ENCODE assay signal across 1 cellular context in the genomic region with DNA sequence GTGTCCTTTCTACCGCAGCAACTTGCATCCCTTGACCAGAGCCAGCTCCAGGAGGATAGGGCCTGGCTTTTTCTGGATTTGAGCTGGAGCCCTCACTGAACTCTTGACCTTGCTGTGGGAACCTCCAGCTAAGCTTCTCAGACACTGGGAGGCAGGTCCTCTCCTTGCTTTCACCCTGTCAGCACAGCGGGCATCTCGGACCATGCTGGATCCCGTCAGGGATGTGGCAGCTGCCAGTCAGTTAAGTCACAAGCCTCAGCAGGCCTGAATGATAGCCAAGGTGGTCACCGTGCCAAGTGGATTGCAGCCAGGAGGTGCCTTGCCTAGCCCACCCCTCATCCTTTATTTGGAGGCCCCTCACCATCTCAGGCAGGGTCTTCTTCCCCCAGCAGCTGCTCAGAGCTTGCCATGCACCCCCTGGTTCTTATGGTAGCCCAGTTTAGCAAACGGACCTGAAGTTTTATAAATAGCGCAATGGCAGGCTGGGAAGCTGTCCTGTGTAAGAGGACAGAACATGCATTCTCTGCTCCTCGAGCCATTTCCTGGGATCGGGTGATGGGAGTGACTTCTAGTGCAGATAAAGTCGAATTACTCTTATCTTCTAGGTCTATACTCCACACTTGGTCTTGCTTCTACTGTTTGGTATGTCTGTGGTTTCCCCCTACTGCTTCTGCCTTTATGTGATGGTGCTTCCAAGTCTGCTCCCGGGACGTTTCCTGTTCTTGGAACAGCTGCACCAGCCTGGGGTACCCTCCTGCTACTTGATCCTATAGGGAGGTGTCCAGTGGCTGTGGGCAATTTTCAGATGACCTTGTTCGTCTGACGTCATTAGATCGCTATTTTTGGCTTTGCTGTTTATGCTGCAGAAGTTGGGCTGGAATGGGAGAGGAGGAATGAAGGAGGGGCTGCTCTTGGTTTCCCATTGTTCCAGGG.
TF ChIP-seq lines count a peak whose summit lies in the region.

No MANE protein-coding gene starts in this region.

TF ChIP-seq in SK-N-SH treated with all-trans-retinoic acid at 6 μM for 48 hours, 23 proteins besides CTCF, POLR2A, EP300 and RAD21 (continued from another document):
- TF ChIP-seq, protein P1, sequence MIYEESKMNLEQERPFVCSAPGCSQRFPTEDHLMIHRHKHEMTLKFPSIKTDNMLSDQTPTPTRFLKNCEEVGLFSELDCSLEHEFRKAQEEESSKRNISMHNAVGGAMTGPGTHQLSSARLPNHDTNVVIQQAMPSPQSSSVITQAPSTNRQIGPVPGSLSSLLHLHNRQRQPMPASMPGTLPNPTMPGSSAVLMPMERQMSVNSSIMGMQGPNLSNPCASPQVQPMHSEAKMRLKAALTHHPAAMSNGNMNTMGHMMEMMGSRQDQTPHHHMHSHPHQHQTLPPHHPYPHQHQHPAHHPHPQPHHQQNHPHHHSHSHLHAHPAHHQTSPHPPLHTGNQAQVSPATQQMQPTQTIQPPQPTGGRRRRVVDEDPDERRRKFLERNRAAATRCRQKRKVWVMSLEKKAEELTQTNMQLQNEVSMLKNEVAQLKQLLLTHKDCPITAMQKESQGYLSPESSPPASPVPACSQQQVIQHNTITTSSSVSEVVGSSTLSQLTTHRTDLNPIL (CRISPR knock-in tag; IDR thresholded peaks at IDR 0.05; ENCODE audit: low read depth), result no peak
- TF ChIP-seq ZC3H10 (CRISPR knock-in tag; IDR thresholded peaks at IDR 0.05) (no peak), RARB (CRISPR knock-in tag; IDR thresholded peaks at IDR 0.05) (no peak), BACH2 (CRISPR knock-in tag; IDR thresholded peaks at IDR 0.05; ENCODE audit: borderline replicate concordance) (no peak), ISL1 (CRISPR knock-in tag; IDR thresholded peaks at IDR 0.05) (no peak)
